Comparison of ENCODE assay signal across 1 cellular context in the genomic region with DNA sequence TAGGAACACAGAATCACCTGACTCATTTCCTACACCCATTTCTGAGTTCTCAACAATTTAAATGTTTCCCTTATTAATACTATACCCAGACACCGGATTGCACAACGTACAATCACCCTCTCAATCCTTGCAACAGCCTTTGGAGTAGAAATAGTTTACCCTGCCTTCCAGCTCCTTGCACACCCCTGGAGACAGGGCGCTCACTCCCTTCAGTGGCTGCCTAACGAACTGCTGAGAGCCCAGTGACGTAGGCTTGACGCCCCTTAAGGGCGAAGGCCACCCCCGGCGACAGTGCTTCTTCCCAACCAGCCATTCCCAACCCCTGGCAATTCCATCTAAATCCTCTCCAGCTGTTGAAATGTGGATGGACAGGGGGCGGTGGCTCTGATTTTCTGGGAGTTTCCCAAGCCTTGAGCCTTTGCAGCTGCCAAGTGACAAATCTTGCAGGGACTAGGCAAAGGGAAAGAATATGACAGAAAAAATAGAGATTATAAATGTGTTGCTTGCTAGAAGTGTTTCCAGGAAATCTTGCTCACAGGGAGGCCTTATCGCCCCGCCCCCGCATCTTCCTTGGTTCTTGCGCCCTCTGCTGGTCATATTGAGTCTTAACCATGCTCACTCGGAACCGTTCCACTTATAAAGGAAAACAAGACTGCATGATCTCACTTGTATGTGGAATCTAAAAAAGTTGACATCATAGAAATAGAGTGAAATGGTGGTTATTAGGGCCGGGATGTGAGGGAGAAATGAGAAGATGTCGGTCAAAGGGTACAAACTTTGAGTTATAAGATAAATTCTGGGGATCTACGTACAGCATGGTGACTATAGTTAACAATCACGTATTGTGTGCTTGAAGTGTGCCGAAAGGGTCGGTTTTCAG.
TF ChIP-seq lines count a peak whose summit lies in the region.

No MANE protein-coding gene starts in this region.

TF ChIP-seq in GM23338, 12 proteins besides CTCF, POLR2A, EP300 and RAD21 (continued from another document):
- TF ChIP-seq, protein P1, sequence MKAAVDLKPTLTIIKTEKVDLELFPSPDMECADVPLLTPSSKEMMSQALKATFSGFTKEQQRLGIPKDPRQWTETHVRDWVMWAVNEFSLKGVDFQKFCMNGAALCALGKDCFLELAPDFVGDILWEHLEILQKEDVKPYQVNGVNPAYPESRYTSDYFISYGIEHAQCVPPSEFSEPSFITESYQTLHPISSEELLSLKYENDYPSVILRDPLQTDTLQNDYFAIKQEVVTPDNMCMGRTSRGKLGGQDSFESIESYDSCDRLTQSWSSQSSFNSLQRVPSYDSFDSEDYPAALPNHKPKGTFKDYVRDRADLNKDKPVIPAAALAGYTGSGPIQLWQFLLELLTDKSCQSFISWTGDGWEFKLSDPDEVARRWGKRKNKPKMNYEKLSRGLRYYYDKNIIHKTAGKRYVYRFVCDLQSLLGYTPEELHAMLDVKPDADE (IDR thresholded peaks at IDR 0.05) = no peak
- TF ChIP-seq ZNF114 (CRISPR knock-in tag; IDR thresholded peaks at IDR 0.05) = no peak
